ENCODE assay signal across 14 cellular contexts in the genomic region with DNA sequence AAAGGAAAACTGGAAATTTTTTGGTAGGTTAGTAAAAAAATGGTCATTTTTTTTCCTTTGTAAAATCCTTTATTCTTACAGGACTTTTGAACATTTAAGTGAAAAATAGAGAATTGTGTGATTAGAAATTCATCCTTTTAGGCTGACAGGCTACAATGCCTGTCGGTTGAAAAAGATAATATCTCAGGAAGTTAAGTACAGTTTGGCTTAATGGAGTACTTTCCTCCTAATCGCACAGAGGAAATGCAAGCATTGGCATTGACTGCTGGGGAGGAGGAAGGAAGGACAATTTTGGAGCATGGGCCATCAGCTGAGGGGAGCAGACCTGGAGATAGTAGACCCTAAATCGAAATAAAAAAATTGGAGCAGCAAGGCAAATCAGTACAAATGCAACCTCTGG.
DNase-seq lines count a peak whose midpoint lies in the region; ATAC-seq and TF ChIP-seq lines count a peak whose summit lies in the region.
"Had no signal": no experiment of that assay in that cellular context is flagged by ENCODE, and none has a peak within 500 bp of the region (broad histone marks: within the 10 kb centered on the region; RNA-seq: fewer than 3 reads in every experiment).

No MANE protein-coding gene starts in this region.

- H3K27ac ChIP-seq in endodermal cell (ENCODE audit: low read depth, low read length) (no peak overlapping the region), mesendoderm (ENCODE audit: low read depth, low read length) (no peak overlapping the region)
- H3K27ac ChIP-seq: BLaER1 had no signal

- H3K4me3 Mint-ChIP-seq in activated naive CD4-positive, alpha-beta T cell treated with anti-CD3 and anti-CD28 coated beads, Interleukin-2, amount 50 U/mL, for 24 hours = no peak overlapping the region
- H3K4me3 Mint-ChIP-seq in endodermal cell = no peak overlapping the region
- H3K4me3 Mint-ChIP-seq: GM23338, H9 had no signal

- H3K27me3 ChIP-seq in endodermal cell (ENCODE audit: control insufficient read depth, insufficient read depth, low read length, poor library complexity, severe bottlenecking) (no peaks in the 10 kb centered on the region), mesendoderm (ENCODE audit: insufficient read depth, low read length, poor library complexity) (no peaks in the 10 kb centered on the region)
- H3K27me3 ChIP-seq: BLaER1 had no signal

- no peaks in the 10 kb centered on the region for H3K36me3 Mint-ChIP-seq in activated naive CD4-positive, alpha-beta T cell treated with anti-CD3 and anti-CD28 coated beads, Interleukin-2, amount 50 U/mL, for 24 hours
- no peaks in the 10 kb centered on the region for H3K36me3 Mint-ChIP-seq in endodermal cell (ENCODE audit: low read depth)

- no peaks in the 10 kb centered on the region for H3K9me3 ChIP-seq in endodermal cell (ENCODE audit: control insufficient read depth, low read length)
- H3K9me3 ChIP-seq: BLaER1 had no signal

- H3K9ac ChIP-seq in endodermal cell (ENCODE audit: extremely low read depth, low read length, poor library complexity, severe bottlenecking) = no peak overlapping the region
- no peak overlapping the region for H3K9ac ChIP-seq in mesendoderm (ENCODE audit: low read length)
- H3K9ac ChIP-seq: BLaER1 had no signal

- no peaks in the 10 kb centered on the region for H3K79me1 ChIP-seq in mesendoderm (ENCODE audit: low read length)

- H3K27me3 Mint-ChIP-seq in activated naive CD4-positive, alpha-beta T cell treated with anti-CD3 and anti-CD28 coated beads, Interleukin-2, amount 50 U/mL, for 24 hours = no peaks in the 10 kb centered on the region
- H3K27me3 Mint-ChIP-seq in endodermal cell (ENCODE audit: insufficient read depth) = peaks cover 2% of the 10 kb centered on the region

- H3K27ac Mint-ChIP-seq in activated naive CD4-positive, alpha-beta T cell treated with anti-CD3 and anti-CD28 coated beads, Interleukin-2, amount 50 U/mL, for 24 hours = peak overlapping the region; percentile 69
- H3K27ac Mint-ChIP-seq in endodermal cell = no peak overlapping the region
- H3K27ac Mint-ChIP-seq: GM23338, H9 had no signal

- WGBS in endodermal cell (ENCODE audit: insufficient coverage in 1 of 2, insufficient read length in 1 of 2), 2 experiments = 84 to 91% methylated on average over 3 of the region's 3 CpGs
- no CpG with 5 or more reads among the region's 3 CpGs for WGBS in mesendoderm (ENCODE audit: extremely low coverage, insufficient coverage, low lambda C conversion rate)

- no peak overlapping the region for H3K4ac ChIP-seq in mesendoderm (ENCODE audit: low read depth, low read length)

- H3K4me1 ChIP-seq in endodermal cell (ENCODE audit: control insufficient read depth, insufficient read depth, low read length) (peaks cover 19% of the 10 kb centered on the region), mesendoderm (ENCODE audit: control insufficient read depth, low read depth, low read length) (peaks cover 23% of the 10 kb centered on the region)
- H3K4me1 ChIP-seq: BLaER1 had no signal

- H3K4me3 ChIP-seq in endodermal cell (ENCODE audit: low read length) (peak overlapping the region; percentile 4), mesendoderm (ENCODE audit: low read length) (no peak overlapping the region)
- H3K4me3 ChIP-seq: BLaER1, GM23338 had no signal

- no peak overlapping the region for H2BK5ac ChIP-seq in mesendoderm (ENCODE audit: low read length)

- H3K18ac ChIP-seq in mesendoderm (ENCODE audit: low read length) = peak overlapping the region; percentile 44

- DNase-seq in activated naive CD4-positive, alpha-beta T cell treated with Interleukin-2 at 50 U/mL for 16 hours = no peak
- DNase-seq in endodermal cell (no peak), mesendoderm (no peak), NCI-H446 treated with DMSO at 0.1 percent for 48 hours (lab: John Stamatoyannopoulos, UW) (no peak), NCI-H187 treated with DMSO at 0.1 percent for 48 hours (lab: John Stamatoyannopoulos, UW) (no peak), Right ventricle myocardium inferior (ENCODE audit: missing footprints) (no peak)
- DNase-seq: 8988T, AML-193, DMS53, GF-D8, H9 had no signal

- no peak overlapping the region for H4K8ac ChIP-seq in mesendoderm (ENCODE audit: low read depth, low read length)

- H3K79me2 ChIP-seq in mesendoderm (ENCODE audit: control insufficient read depth, insufficient read depth, low read length) = no peaks in the 10 kb centered on the region

- no peak for ATAC-seq in Right ventricle myocardium inferior

- no peaks in the 10 kb centered on the region for H3K9me3 Mint-ChIP-seq in activated naive CD4-positive, alpha-beta T cell treated with anti-CD3 and anti-CD28 coated beads, Interleukin-2, amount 50 U/mL, for 24 hours
- no peaks in the 10 kb centered on the region for H3K9me3 Mint-ChIP-seq in endodermal cell
- H3K9me3 Mint-ChIP-seq: GM23338, H9 had no signal

- no peak for TF ChIP-seq CTCF in endodermal cell (conservative IDR thresholded peaks at IDR 0.05)

- intact Hi-C loops in Right ventricle myocardium inferior (cut with DNase I) = no loop called here

- H3K4me1 Mint-ChIP-seq in activated naive CD4-positive, alpha-beta T cell treated with anti-CD3 and anti-CD28 coated beads, Interleukin-2, amount 50 U/mL, for 24 hours = peaks cover 12% of the 10 kb centered on the region
- H3K4me1 Mint-ChIP-seq in endodermal cell = peaks cover 48% of the 10 kb centered on the region

- H3K4me2 ChIP-seq in mesendoderm (ENCODE audit: low read length) = no peak overlapping the region
- H3K4me2 ChIP-seq: BLaER1, GM23338 had no signal

- H3K23ac ChIP-seq in mesendoderm (ENCODE audit: low read length) = no peak overlapping the region

- H3K36me3 ChIP-seq in endodermal cell (ENCODE audit: control insufficient read depth, insufficient read depth, low read length) (no peaks in the 10 kb centered on the region), mesendoderm (ENCODE audit: control insufficient read depth, insufficient read depth, low read length) (no peaks in the 10 kb centered on the region)
- H3K36me3 ChIP-seq: BLaER1 had no signal

- H3K56ac ChIP-seq in mesendoderm (ENCODE audit: low read length) = no peak overlapping the region

- H2BK120ac ChIP-seq in mesendoderm (ENCODE audit: low read depth, low read length) = no peak overlapping the region

- no peak overlapping the region for H2AK5ac ChIP-seq in mesendoderm (ENCODE audit: low read length)

- no peak overlapping the region for H4K5ac ChIP-seq in mesendoderm (ENCODE audit: low read length)

- H2BK15ac ChIP-seq in mesendoderm (replicated peaks; ENCODE audit: low read depth) = peak overlapping the region; percentile 59
